ENCODE assay signal across 10 cellular contexts in the genomic region with DNA sequence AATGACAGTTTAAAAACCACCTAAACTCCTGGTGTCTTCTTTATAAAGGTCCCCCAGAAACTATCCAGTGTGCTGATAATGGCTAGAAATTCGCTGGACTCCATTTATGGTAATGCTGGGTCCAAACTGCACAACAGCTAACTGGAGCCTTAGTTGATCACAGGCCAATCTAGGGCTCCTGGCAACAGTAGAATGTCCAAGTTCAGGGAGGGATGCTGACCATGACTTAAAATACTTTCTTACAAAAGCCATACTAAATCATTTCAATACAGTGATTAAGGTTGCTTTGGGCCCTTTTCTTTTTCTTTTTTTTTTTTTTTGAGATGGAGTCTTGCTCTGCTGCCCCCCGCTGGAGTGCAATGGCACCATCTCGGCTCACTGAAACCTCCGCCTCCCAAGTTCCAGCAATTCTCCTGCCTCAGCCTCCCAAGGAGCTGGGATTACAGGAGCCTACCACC. TPM values are rescaled to one million over a fixed set of nuclear protein-coding genes. Genes with fewer than 3 reads are reported as not detected.
DNase-seq lines count a peak whose midpoint lies in the region; ATAC-seq, FAIRE-seq and TF ChIP-seq lines count a peak whose summit lies in the region.
"Had no signal": no experiment of that assay in that cellular context is flagged by ENCODE, and none has a peak within 500 bp of the region (broad histone marks: within the 10 kb centered on the region; RNA-seq: fewer than 3 reads in every experiment).

No MANE protein-coding gene starts in this region.

- H3K27ac ChIP-seq in HCT116 (ENCODE audit: low read depth, low read length) (no peak overlapping the region), GM12878 (ENCODE audit: control insufficient read depth, insufficient read depth) (no peak overlapping the region)
- H3K27ac ChIP-seq: SJSA1 had no signal

- peak; percentile 69 for ATAC-seq in HCT116
- no peak for ATAC-seq in GM12878
- no peak for ATAC-seq in GM21825 (IDR thresholded peaks at IDR 0.05; ENCODE audit: unreplicated experiment)
- ATAC-seq in GM21737 (IDR thresholded peaks at IDR 0.05; ENCODE audit: unreplicated experiment): no peak

- in situ Hi-C loops in GM12878 (cut with MboI): no loop called here

- no peaks in the 10 kb centered on the region for H3K36me3 ChIP-seq in HCT116 (ENCODE audit: control insufficient read depth in 1 of 2, insufficient read depth in 2 of 2, low read length in 2 of 2)
- H3K36me3 ChIP-seq in GM12878 (ENCODE audit: control insufficient read depth in 2 of 2, insufficient read depth in 2 of 2, low read length in 1 of 2): no peaks in the 10 kb centered on the region
- H3K36me3 ChIP-seq: SJSA1 had no signal

- no peak for FAIRE-seq in GM12878 (lab: Jason Lieb, UNC)

- H3K4me3 ChIP-seq in HCT116 (replicated peaks in 1 of 2; ENCODE audit: low read depth in 1 of 2, low read length in 2 of 2): no peak overlapping the region
- no peak overlapping the region for H3K4me3 ChIP-seq in GM12878
- H3K4me3 ChIP-seq: SJSA1 had no signal

- H3K4me2 ChIP-seq in HCT116 (ENCODE audit: low read length) (no peak overlapping the region), GM12878 (ENCODE audit: control insufficient read depth, insufficient read depth) (no peak overlapping the region)

- RAD21 ChIA-PET in HCT116 (lab: Charles Lee; ENCODE audit: low non-redundant PET in 1 of 2, low total read pairs in 2 of 2, uncharacterized antibody in 2 of 2, unreplicated experiment in 2 of 2): interaction anchor here in 1 of 2 experiments (0.7 kb wide), 2 partner anchors 243 to 296 kb away, joined by 3 read pairs; partner anchors contain the start of gene USP35
- RAD21 ChIA-PET in GM12878 (lab: Charles Lee; ENCODE audit: unreplicated experiment): interaction anchor here (1.5 to 6.0 kb wide), 3 partner anchors 15 to 204 kb away, joined by 4 to 55 read pairs (median 9); partner anchors contain the start of gene GAB2

- 100% methylated on average over 2 of the region's 4 CpGs for WGBS in GM12878 (ENCODE audit: insufficient coverage, insufficient replicate concordance, low lambda C conversion rate, missing lambda C conversion rate)

- intact Hi-C loops in HCT116 (cut with micrococcal nuclease): loop anchor here (1.0 kb wide), 1 partner anchor 204 kb away; no protein-coding TSS in a partner anchor
- intact Hi-C loops in GM12878 (cut with micrococcal nuclease; ENCODE audit: unreplicated experiment): loop anchor here (1.0 to 2.0 kb wide), 2 partner anchors 15 to 204 kb away; partner anchors contain the start of gene GAB2

- no peaks in the 10 kb centered on the region for H3K27me3 ChIP-seq in HCT116 (ENCODE audit: insufficient read depth, low read length)
- no peaks in the 10 kb centered on the region for H3K27me3 ChIP-seq in GM12878 (replicated peaks in 1 of 2; ENCODE audit: control insufficient read depth in 2 of 2, insufficient read depth in 2 of 2, low read length in 1 of 2)
- H3K27me3 ChIP-seq: SJSA1 had no signal

- CTCF ChIA-PET in HCT116 (lab: Charles Lee): interaction anchor here (0.7 to 2.1 kb wide), 6 partner anchors 9 to 238 kb away, joined by 3 to 7 read pairs (median 6); partner anchors contain the start of gene GAB2
- CTCF ChIA-PET in GM12878 (lab: Yijun Ruan, JAX): interaction anchor here (1.0 to 6.6 kb wide), 5 partner anchors 13 to 204 kb away, joined by 3 to 102 read pairs (median 8); partner anchors contain the start of gene GAB2

- no peaks in the 10 kb centered on the region for H3K9me3 ChIP-seq in HCT116 (ENCODE audit: control insufficient read depth in 1 of 2, insufficient read depth in 1 of 2, low read depth in 1 of 2, low read length in 2 of 2)
- H3K9me3 ChIP-seq in GM12878 (replicated peaks; ENCODE audit: control insufficient read depth, insufficient read depth, low read length): no peaks in the 10 kb centered on the region
- H3K9me3 ChIP-seq: SJSA1 had no signal

- TF ChIP-seq POLR2A in HCT116 (IDR thresholded peaks at IDR 0.05; ENCODE audit: borderline replicate concordance, extremely low read depth, insufficient read depth, insufficient read length): no peak
- TF ChIP-seq POLR2A in GM12878 (IDR thresholded peaks at IDR 0.05; ENCODE audit: low read depth, low read length): no peak

- H3K4me1 ChIP-seq in HCT116 (ENCODE audit: control insufficient read depth in 1 of 2, insufficient read depth in 2 of 2, low read length in 2 of 2) (no peaks in the 10 kb centered on the region), GM12878 (ENCODE audit: control insufficient read depth, insufficient read depth, low read length) (peaks cover 27% of the 10 kb centered on the region)
- H3K4me1 ChIP-seq: SJSA1 had no signal

- POLR2A ChIA-PET in HCT116 (lab: Charles Lee) (interaction anchor here (0.7 kb wide), 1 partner anchor 159 kb away, joined by 4 read pairs; no protein-coding TSS in a partner anchor), GM12878 (lab: Charles Lee) (interaction anchor here (0.5 kb wide), 1 partner anchor 194 kb away, joined by 6 read pairs; no protein-coding TSS in a partner anchor)

- no peaks in the 10 kb centered on the region for H3K79me2 ChIP-seq in HCT116 (ENCODE audit: insufficient read depth, low read length)
- H3K79me2 ChIP-seq in GM12878 (ENCODE audit: control insufficient read depth, insufficient read depth, low read length): no peaks in the 10 kb centered on the region

- TF ChIP-seq EP300 in GM12878 (IDR thresholded peaks at IDR 0.05; ENCODE audit: borderline replicate concordance in 1 of 2, control insufficient read depth in 1 of 2, low read depth in 2 of 2, low read length in 2 of 2): no peak

- TF ChIP-seq RAD21 in HCT116 (IDR thresholded peaks at IDR 0.05; ENCODE audit: low read depth) (peak; percentile 49), GM12878 (IDR thresholded peaks at IDR 0.05; ENCODE audit: insufficient read depth, low read depth, low read length) (peak; percentile 38; the same call in 1 of the 2 replicates)

- no peaks in the 10 kb centered on the region for H4K20me1 ChIP-seq in HCT116 (ENCODE audit: insufficient read depth)
- no peaks in the 10 kb centered on the region for H4K20me1 ChIP-seq in GM12878 (ENCODE audit: control insufficient read depth, insufficient read depth)

- no peak overlapping the region for H2AFZ ChIP-seq in HCT116 (ENCODE audit: low read depth, low read length, poor library complexity, severe bottlenecking)
- no peak overlapping the region for H2AFZ ChIP-seq in GM12878 (ENCODE audit: control insufficient read depth, low read depth, low read length)

- TF ChIP-seq CTCF in HCT116 (IDR thresholded peaks at IDR 0.05 in 2 of 3, conservative IDR thresholded peaks at IDR 0.05 in 1 of 3; ENCODE audit: borderline replicate concordance in 1 of 3, insufficient read depth in 1 of 3, low read depth in 2 of 3, low read length in 2 of 3) (peak; percentile 24 to 69 (median 64); a peak in 4 of 6 replicates), GM12878 (IDR thresholded peaks at IDR 0.05 in 2 of 3, conservative IDR thresholded peaks at IDR 0.05 in 1 of 3; ENCODE audit: control insufficient read depth in 2 of 3, extremely low read depth in 1 of 3, insufficient read depth in 1 of 3, low read depth in 3 of 3, low read length in 3 of 3) (peak in 2 of 3 experiments; percentile 35 to 41; a peak in 2 of 6 replicates)

- BruUV-seq in HCT116 (replicated peaks; lab: Mats Ljungman, UMichigan): no TSS peak
- BruUV-seq in GM12878 (replicated peaks; lab: Mats Ljungman, UMichigan): no TSS peak

- SMC1A ChIA-PET in GM12878 (lab: Charles Lee; ENCODE audit: uncharacterized antibody, unreplicated experiment): interaction anchor here (2.2 to 6.2 kb wide), 3 partner anchors 14 to 205 kb away, joined by 9 to 87 read pairs (median 13); partner anchors contain the start of gene GAB2

- no peak overlapping the region for H3K9ac ChIP-seq in HCT116 (ENCODE audit: low read length)
- H3K9ac ChIP-seq in GM12878 (ENCODE audit: control insufficient read depth, insufficient read depth, low read length): no peak overlapping the region

- H3K9me2 ChIP-seq in HCT116 (ENCODE audit: insufficient read depth): no peaks in the 10 kb centered on the region

- DNase-seq in COLO668 (lab: John Stamatoyannopoulos, UW; ENCODE audit: unreplicated experiment) (peak; percentile 3), HCT116 (ENCODE audit: low read depth, low spot score) (no peak), GM12878 (ENCODE audit: low read depth, low spot score) (no peak), myocyte (ENCODE audit: low read depth) (peak; percentile 22), HuH-7.5 (ENCODE audit: low spot score) (no peak), cerebellar cortex (ENCODE audit: low spot score) (no peak)
- DNase-seq: GOT3 had no signal

TF ChIP-seq in GM12878, 131 proteins besides CTCF, POLR2A, EP300 and RAD21:
- TF ChIP-seq BRCA1 (IDR thresholded peaks at IDR 0.05; ENCODE audit: low read depth, low read length) (no peak), CBX5 (IDR thresholded peaks at IDR 0.05; ENCODE audit: low read depth) (no peak), ZNF384 (IDR thresholded peaks at IDR 0.05; ENCODE audit: borderline replicate concordance, low read depth, low read length) (peak; percentile 67; the same call in 1 of the 2 replicates)
TF ChIP-seq in GM12878: peak in this region for 1.

RNA-seq across cellular contexts. Expression of gene GAB2, which starts 14.5 kb away (rescaled TPM):
- total RNA-seq in HCT116 (2021; ENCODE audit: unreplicated experiment) (1.9 TPM), GM12878 (2014; rRNA removed) (4.8 and 5.7 TPM in 2 replicates), GM12878 (2014; rRNA removed; fragmentation: Illumina TruSeq; extraction: Trizol) (5.7 and 6.4 TPM in 2 replicates), GM12878 (2021) (12.0 and 12.6 TPM in 2 replicates), myocyte (31.6 and 38.0 TPM in 2 replicates)
- 1.6 and 2.0 TPM in 2 replicates for polyA plus RNA-seq in HCT116 (2012)
- total RNA-seq in GM12878 (2013; cell fraction: nucleolus; rRNA removed): 6.6 and 9.8 TPM in 2 replicates
- 3.8 TPM for polyA plus RNA-seq in GM12878 (2011; ENCODE audit: low read depth)
- polyA plus RNA-seq in GM12878 (2011; rRNA removed) (0.24 and 0.69 TPM in 2 replicates), GM12878 (2014; fragmentation: Illumina TruSeq; extraction: Trizol) (7.9 and 8.7 TPM in 2 replicates), GM12878 (2014; fragmentation: Nextera tagmentation; extraction: Ambion mirVana) (1 to 10 TPM; 1.1 to 2.1 TPM), GM12878 (2014; rRNA removed) (5.0 and 5.2 TPM in 2 replicates), GM12878 (2016; fragmentation: Nextera tagmentation; extraction: Ambion mirVana) (1 to 10 TPM; 1.6 to 2.8 TPM)
- polyA plus RNA-seq in GM12878 (2011; cell fraction: cytosol; rRNA removed): 0.25 and 0.38 TPM in 2 replicates
- polyA plus RNA-seq in GM12878 (2011; cell fraction: nucleus; rRNA removed): 0.67 and 0.76 TPM in 2 replicates
- 5.4 and 6.4 TPM in 2 replicates for polyA plus RNA-seq in GM12878 (2012)
- polyA minus RNA-seq in GM12878 (2011; rRNA and poly(A)+ RNA removed): 0.66 and 1.7 TPM in 2 replicates
- 0.94 TPM in 1 of 2 replicates, not detected in the other for polyA minus RNA-seq in GM12878 (2011; cell fraction: cytosol; rRNA and poly(A)+ RNA removed)
- 0.38 and 0.48 TPM in 2 replicates for polyA minus RNA-seq in GM12878 (2011; cell fraction: nucleus; rRNA and poly(A)+ RNA removed)
- 30.4 TPM for polyA plus RNA-seq in myocyte (2012)

Comparison
In these comparisons a context has a peak if more than half of its experiments do, and no peak if none do; other contexts are left out.
1. DNase-seq: peak in COLO668 (single experiment) and myocyte (single experiment); none in HCT116 (single experiment), GM12878 (single experiment), HuH-7.5 (single experiment) and cerebellar cortex (single experiment).